In genomic region chr9:129624947-129625346, GRCh38 we compare ENCODE assay signal across 8 cellular contexts. TPM values are rescaled to one million over a fixed set of nuclear protein-coding genes. Genes with fewer than 3 reads are reported as not detected.
DNase-seq lines count a peak whose midpoint lies in the region; ATAC-seq, FAIRE-seq and TF ChIP-seq lines count a peak whose summit lies in the region.
"Had no signal": no experiment of that assay in that cellular context is flagged by ENCODE, and none has a peak within 500 bp of the region (broad histone marks: within the 10 kb centered on the region; RNA-seq: fewer than 3 reads in every experiment).

No MANE protein-coding gene starts in this region.

- no TSS peak for BruUV-seq in K562 (replicated peaks; lab: Mats Ljungman, UMichigan)

- no peak overlapping the region for H3K27ac Mint-ChIP-seq in osteocyte (ENCODE audit: unreplicated experiment)

- in situ Hi-C loops in K562 (cut with MboI) = loop anchor here (25.0 kb wide), 1 partner anchor 288 kb away; no protein-coding TSS in a partner anchor

- no peak for TF ChIP-seq EP300 in K562 (IDR thresholded peaks at IDR 0.05; ENCODE audit: low read length)

- peaks cover 0 to 9% of the 10 kb centered on the region in 2 experiments; a peak in 1 of 5 replicates for H3K27me3 ChIP-seq in K562 (ENCODE audit: control insufficient read depth in 2 of 2, insufficient read depth in 2 of 2, low read length in 2 of 2)

- peaks cover 40% of the 10 kb centered on the region for H3K79me2 ChIP-seq in K562 (ENCODE audit: control insufficient read depth, insufficient read depth, low read length)

- H3K4me2 ChIP-seq in K562 (ENCODE audit: insufficient read depth, low read length) = peak overlapping the region; percentile 94

- TF ChIP-seq CTCF in K562 (IDR thresholded peaks at IDR 0.05 in 2 of 3, conservative IDR thresholded peaks at IDR 0.05 in 1 of 3; ENCODE audit: insufficient read depth in 2 of 3, low read depth in 1 of 3, low read length in 3 of 3) (no peak), osteocyte (IDR thresholded peaks at IDR 0.05) (no peak)

- H3K27ac ChIP-seq in K562 (ENCODE audit: extremely low read depth, low read depth, low read length) = peak overlapping the region; percentile 73; the same call in 2 of the 3 replicates

- H3K4me1 ChIP-seq in K562 (replicated peaks in 1 of 2; ENCODE audit: control insufficient read depth in 2 of 2, insufficient read depth in 2 of 2, low read length in 2 of 2) = peaks cover 32 to 48% of the 10 kb centered on the region in 2 experiments

- intact Hi-C loops in K562 (cut with micrococcal nuclease) = loop anchor here (1.0 kb wide), 2 partner anchors 14 to 486 kb away; no protein-coding TSS in a partner anchor

- peak; percentile 40 for ATAC-seq in K562

- no peaks in the 10 kb centered on the region for H3K9me1 ChIP-seq in K562 (ENCODE audit: control insufficient read depth, insufficient read depth, low read length)

- H3K36me3 Mint-ChIP-seq in osteocyte (ENCODE audit: unreplicated experiment) = peaks cover 3% of the 10 kb centered on the region

- CTCF ChIA-PET in K562 (lab: Yijun Ruan, JAX; ENCODE audit: low intra/inter-chr PET ratio) = interaction anchor here (1.7 to 1.9 kb wide), 2 partner anchors 14 to 494 kb away, joined by 8 to 11 read pairs; no protein-coding TSS in a partner anchor

- peaks cover 41% of the 10 kb centered on the region for H3K4me1 Mint-ChIP-seq in osteocyte (ENCODE audit: unreplicated experiment)

- DNase-seq in GM18507 (ENCODE audit: extremely low spot score, insufficient read length, low read depth) = no peak
- peak; percentile 39 for DNase-seq in NCI-H748 treated with DMSO at 0.1 percent for 48 hours (lab: John Stamatoyannopoulos, UW)
- peak in 2 of 4 experiments; percentile 47 to 67 for DNase-seq in K562 (ENCODE audit: extremely low read depth in 1 of 4, low spot score in 3 of 4)
- no peak for DNase-seq in osteocyte (ENCODE audit: extremely low spot score, unreplicated experiment)
- DNase-seq in hypothalamus (lab: John Stamatoyannopoulos, UW) = no peak
- no peak for DNase-seq in kidney glomerular epithelial cell (lab: John Stamatoyannopoulos, UW)
- DNase-seq in HCEC 1CT = no peak
- DNase-seq: GOT3 had no signal

- H2AFZ ChIP-seq in K562 (ENCODE audit: low read depth, low read length) = peak overlapping the region; percentile 63

- H3K9me3 Mint-ChIP-seq in osteocyte (ENCODE audit: unreplicated experiment) = no peaks in the 10 kb centered on the region

- TF ChIP-seq POLR2A in K562 (conservative IDR thresholded peaks at IDR 0.05) = no peak

- POLR2A ChIA-PET in K562 (lab: Yijun Ruan, JAX) = interaction anchor here (0.6 to 2.8 kb wide), 8 partner anchors 11 to 532 kb away, joined by 3 to 18 read pairs (median 4); no protein-coding TSS in a partner anchor

- no peak for TF ChIP-seq RAD21 in K562 (CRISPR knock-in tag; conservative IDR thresholded peaks at IDR 0.05 in 1 of 2, IDR thresholded peaks at IDR 0.05 in 1 of 2)

- peak overlapping the region; percentile 15 to 87; a peak in 3 of 4 replicates for H3K9ac ChIP-seq in K562 (ENCODE audit: insufficient read depth in 1 of 2, low read depth in 2 of 2, low read length in 2 of 2)

- WGBS in K562 (ENCODE audit: insufficient coverage, low coverage, missing lambda C conversion rate) = 4% methylated on average over 9 of the region's 9 CpGs

- H3K4me3 Mint-ChIP-seq in osteocyte (ENCODE audit: unreplicated experiment) = peak overlapping the region; percentile 53

- H3K36me3 ChIP-seq in K562 (ENCODE audit: control insufficient read depth, insufficient read depth, low read length) = peaks cover 27% of the 10 kb centered on the region

- H4K20me1 ChIP-seq in K562 (replicated peaks; ENCODE audit: control insufficient read depth, insufficient read depth, low read length) = peaks cover 33% of the 10 kb centered on the region

- no peaks in the 10 kb centered on the region for H3K27me3 Mint-ChIP-seq in osteocyte (ENCODE audit: unreplicated experiment)

- FAIRE-seq in GM18507 (lab: Jason Lieb, UNC) (peak; percentile 60), K562 (lab: Jason Lieb, UNC) (peak; percentile 75)

- H3K4me3 ChIP-seq in K562 = peak overlapping the region; percentile 67; the same call in 1 of the 2 replicates

- H3K9me3 ChIP-seq in K562 (replicated peaks; ENCODE audit: control insufficient read depth, insufficient read depth, low read depth, low read length) = no peaks in the 10 kb centered on the region

RNA-seq across cellular contexts. Expression of gene NTMT1, which starts 1.0 kb away (rescaled TPM):
- 28.6 and 94.1 TPM in 2 replicates for total RNA-seq in K562 (2011; cell fraction: chromatin; rRNA removed; ENCODE audit: low replicate concordance)
- total RNA-seq in K562 (2011; cell fraction: nucleolus; rRNA removed) = 70.3 and 71.4 TPM in 2 replicates
- total RNA-seq in K562 (2011; cell fraction: nucleoplasm; rRNA removed) = 51.0 and 57.9 TPM in 2 replicates
- total RNA-seq in K562 (2014; rRNA removed) (116 and 120 TPM in 2 replicates), K562 (2014; rRNA removed; fragmentation: Illumina TruSeq; extraction: Trizol) (49.6 and 59.2 TPM in 2 replicates), K562 (2015; rRNA removed; fragmentation: Illumina TruSeq; extraction: Trizol) (74.3 and 78.1 TPM in 2 replicates), K562 (2021) (108 and 110 TPM in 2 replicates), osteocyte (41.1 and 45.7 TPM in 2 replicates)
- polyA plus RNA-seq in K562 (2011; rRNA removed) (74.7 and 79.2 TPM in 2 replicates), K562 (2014; fragmentation: Illumina TruSeq; extraction: Trizol) (80.6 and 113 TPM in 2 replicates), K562 (2014; fragmentation: Nextera tagmentation; extraction: Ambion mirVana) (10 to 100 TPM; 42.1 to 67.0 TPM), K562 (2014; rRNA removed) (111 and 121 TPM in 2 replicates)
- 89.1 and 124 TPM in 2 replicates for polyA plus RNA-seq in K562 (2011; cell fraction: cytosol; rRNA removed)
- 42.9 and 47.3 TPM in 2 replicates for polyA plus RNA-seq in K562 (2011; cell fraction: nucleus; rRNA removed)
- 42.1 and 72.6 TPM in 2 replicates for polyA plus RNA-seq in K562 (2012)
- 34.5 and 60.2 TPM in 2 replicates for polyA minus RNA-seq in K562 (2011; rRNA and poly(A)+ RNA removed)
- 23.4 and 42.2 TPM in 2 replicates for polyA minus RNA-seq in K562 (2011; cell fraction: cytosol; rRNA and poly(A)+ RNA removed)
- 14.7 and 15.7 TPM in 2 replicates for polyA minus RNA-seq in K562 (2011; cell fraction: nucleus; rRNA and poly(A)+ RNA removed)

RNA-seq across cellular contexts. Expression of gene C9orf50, which starts 4.0 kb away (rescaled TPM):
- not detected in 2 replicates for total RNA-seq in K562 (2011; cell fraction: chromatin; rRNA removed; ENCODE audit: low replicate concordance)
- total RNA-seq in K562 (2011; cell fraction: nucleolus; rRNA removed) = not detected in 2 replicates
- not detected in 2 replicates for total RNA-seq in K562 (2011; cell fraction: nucleoplasm; rRNA removed)
- total RNA-seq in K562 (2014; rRNA removed) (0.12 TPM in 1 of 2 replicates, not detected in the other), K562 (2014; rRNA removed; fragmentation: Illumina TruSeq; extraction: Trizol) (not detected in 2 replicates), K562 (2015; rRNA removed; fragmentation: Illumina TruSeq; extraction: Trizol) (not detected in 2 replicates), K562 (2021) (not detected in 2 replicates), osteocyte (not detected in 2 replicates)
- polyA plus RNA-seq in K562 (2011; rRNA removed) (not detected in 2 replicates), K562 (2014; fragmentation: Illumina TruSeq; extraction: Trizol) (not detected in 2 replicates), K562 (2014; fragmentation: Nextera tagmentation; extraction: Ambion mirVana) (not detected), K562 (2014; rRNA removed) (not detected in 2 replicates)
- polyA plus RNA-seq in K562 (2011; cell fraction: cytosol; rRNA removed) = not detected in 2 replicates
- not detected in 2 replicates for polyA plus RNA-seq in K562 (2011; cell fraction: nucleus; rRNA removed)
- polyA plus RNA-seq in K562 (2012) = not detected in 2 replicates
- polyA minus RNA-seq in K562 (2011; rRNA and poly(A)+ RNA removed) = not detected in 2 replicates
- not detected in 2 replicates for polyA minus RNA-seq in K562 (2011; cell fraction: cytosol; rRNA and poly(A)+ RNA removed)
- not detected in 2 replicates for polyA minus RNA-seq in K562 (2011; cell fraction: nucleus; rRNA and poly(A)+ RNA removed)

RNA-seq across cellular contexts. Expression of gene ASB6, which starts 17.0 kb away (rescaled TPM):
- 8.0 and 24.6 TPM in 2 replicates for total RNA-seq in K562 (2011; cell fraction: chromatin; rRNA removed; ENCODE audit: low replicate concordance)
- total RNA-seq in K562 (2011; cell fraction: nucleolus; rRNA removed) = 20.2 and 20.4 TPM in 2 replicates
- 10.2 and 12.6 TPM in 2 replicates for total RNA-seq in K562 (2011; cell fraction: nucleoplasm; rRNA removed)
- 12.4 and 15.8 TPM in 2 replicates for total RNA-seq in K562 (2014; rRNA removed)
- 4.1 and 4.9 TPM in 2 replicates for total RNA-seq in K562 (2014; rRNA removed; fragmentation: Illumina TruSeq; extraction: Trizol)
- 8.6 TPM in 2 replicates for total RNA-seq in K562 (2015; rRNA removed; fragmentation: Illumina TruSeq; extraction: Trizol)
- 17.1 and 17.3 TPM in 2 replicates for total RNA-seq in K562 (2021)
- 11.3 and 13.1 TPM in 2 replicates for polyA plus RNA-seq in K562 (2011; rRNA removed)
- polyA plus RNA-seq in K562 (2011; cell fraction: cytosol; rRNA removed) = 10.5 and 18.2 TPM in 2 replicates
- 26.0 and 42.0 TPM in 2 replicates for polyA plus RNA-seq in K562 (2011; cell fraction: nucleus; rRNA removed)
- polyA plus RNA-seq in K562 (2012) = 11.4 and 12.4 TPM in 2 replicates
- 12.8 and 13.1 TPM in 2 replicates for polyA plus RNA-seq in K562 (2014; fragmentation: Illumina TruSeq; extraction: Trizol)
- polyA plus RNA-seq in K562 (2014; fragmentation: Nextera tagmentation; extraction: Ambion mirVana) = 1 to 10 TPM in 1 of 2 experiments, under 1 TPM in 1; 0.92 to 1.1 TPM
- polyA plus RNA-seq in K562 (2014; rRNA removed) = 17.8 and 19.5 TPM in 2 replicates
- 3.6 and 4.9 TPM in 2 replicates for polyA minus RNA-seq in K562 (2011; rRNA and poly(A)+ RNA removed)
- 5.0 and 6.1 TPM in 2 replicates for polyA minus RNA-seq in K562 (2011; cell fraction: cytosol; rRNA and poly(A)+ RNA removed)
- 7.3 and 9.0 TPM in 2 replicates for polyA minus RNA-seq in K562 (2011; cell fraction: nucleus; rRNA and poly(A)+ RNA removed)
- 18.1 and 19.1 TPM in 2 replicates for total RNA-seq in osteocyte

RNA-seq across cellular contexts. Expression of gene PRRX2, which starts 40.5 kb away (rescaled TPM):
- not detected in 2 replicates for total RNA-seq in K562 (2011; cell fraction: chromatin; rRNA removed; ENCODE audit: low replicate concordance)
- not detected in 2 replicates for total RNA-seq in K562 (2011; cell fraction: nucleolus; rRNA removed)
- total RNA-seq in K562 (2011; cell fraction: nucleoplasm; rRNA removed) = not detected in 2 replicates
- total RNA-seq in K562 (2014; rRNA removed) (not detected in 2 replicates), K562 (2014; rRNA removed; fragmentation: Illumina TruSeq; extraction: Trizol) (not detected in 2 replicates), K562 (2015; rRNA removed; fragmentation: Illumina TruSeq; extraction: Trizol) (not detected in 2 replicates), K562 (2021) (not detected in 2 replicates), osteocyte (5.6 and 6.4 TPM in 2 replicates)
- polyA plus RNA-seq in K562 (2011; rRNA removed) (not detected in 2 replicates), K562 (2014; fragmentation: Illumina TruSeq; extraction: Trizol) (not detected in 2 replicates), K562 (2014; fragmentation: Nextera tagmentation; extraction: Ambion mirVana) (not detected), K562 (2014; rRNA removed) (0.21 TPM in 1 of 2 replicates, not detected in the other)
- 0.18 TPM in 1 of 2 replicates, not detected in the other for polyA plus RNA-seq in K562 (2011; cell fraction: cytosol; rRNA removed)
- polyA plus RNA-seq in K562 (2011; cell fraction: nucleus; rRNA removed) = 0.13 TPM in 1 of 2 replicates, not detected in the other
- polyA plus RNA-seq in K562 (2012) = not detected in 2 replicates
- not detected in 2 replicates for polyA minus RNA-seq in K562 (2011; rRNA and poly(A)+ RNA removed)
- polyA minus RNA-seq in K562 (2011; cell fraction: cytosol; rRNA and poly(A)+ RNA removed) = not detected in 2 replicates
- not detected in 2 replicates for polyA minus RNA-seq in K562 (2011; cell fraction: nucleus; rRNA and poly(A)+ RNA removed)
